Comparison of ENCODE assay signal across 20 cellular contexts in the genomic region with DNA sequence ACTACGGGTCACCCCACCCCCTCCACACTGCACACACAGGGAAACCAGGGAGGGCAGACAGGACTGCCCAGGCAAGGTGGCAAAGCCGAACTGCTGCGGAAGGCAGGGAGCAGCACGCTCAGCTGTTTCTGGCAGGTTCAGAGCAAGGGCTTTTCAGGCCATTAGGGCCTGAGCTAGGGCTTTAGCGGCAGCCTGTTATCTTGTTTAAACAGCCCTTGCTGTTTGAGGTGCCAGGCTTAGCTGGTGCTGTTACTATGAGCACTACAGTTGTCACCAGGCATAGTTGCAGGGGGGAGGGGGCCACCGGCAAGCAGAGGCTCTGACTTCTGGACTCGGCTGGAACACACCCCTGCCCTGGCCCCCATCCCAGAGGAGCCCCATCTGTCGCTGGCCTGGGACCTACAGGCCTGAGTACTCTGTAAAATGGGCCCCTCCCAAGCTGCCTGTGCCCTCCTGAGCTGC. TPM values are rescaled to one million over a fixed set of nuclear protein-coding genes. Genes with fewer than 3 reads are reported as not detected.
DNase-seq lines count a peak whose midpoint lies in the region; ATAC-seq and TF ChIP-seq lines count a peak whose summit lies in the region.
"Had no signal": no experiment of that assay in that cellular context is flagged by ENCODE, and none has a peak within 500 bp of the region (broad histone marks: within the 10 kb centered on the region; RNA-seq: fewer than 3 reads in every experiment).

No MANE protein-coding gene starts in this region.

- H3K14ac ChIP-seq in neuronal stem cell (ENCODE audit: low read length): no peak overlapping the region

- H3K9me3 ChIP-seq in body of pancreas: no peaks in the 10 kb centered on the region
- H3K9me3 ChIP-seq in neuronal stem cell (replicated peaks in 1 of 2; ENCODE audit: control insufficient read depth in 2 of 2, insufficient read depth in 1 of 2, low read depth in 1 of 2, low read length in 2 of 2): no peaks in the 10 kb centered on the region
- H3K9me3 ChIP-seq in ascending aorta: no peaks in the 10 kb centered on the region
- H3K9me3 ChIP-seq: BE2C, ovary, tibial artery had no signal

- H2BK120ac ChIP-seq in neuronal stem cell (ENCODE audit: low read depth, low read length): no peak overlapping the region

- no peaks in the 10 kb centered on the region for H3K79me1 ChIP-seq in neuronal stem cell (ENCODE audit: low read depth, low read length)

- H4K8ac ChIP-seq in neuronal stem cell (ENCODE audit: low read depth, low read length): no peak overlapping the region

- peak; percentile 40 for ATAC-seq in body of pancreas
- no peak for ATAC-seq in HG03039 (IDR thresholded peaks at IDR 0.05; ENCODE audit: unreplicated experiment)
- ATAC-seq: PC-3 had no signal

- no peaks in the 10 kb centered on the region for H3K27me3 ChIP-seq in body of pancreas
- no peaks in the 10 kb centered on the region for H3K27me3 ChIP-seq in neuronal stem cell (ENCODE audit: control insufficient read depth in 3 of 3, insufficient read depth in 3 of 3, low read depth in 1 of 3, low read length in 3 of 3)
- H3K27me3 ChIP-seq in ascending aorta: no peaks in the 10 kb centered on the region
- H3K27me3 ChIP-seq: BE2C, ovary, tibial artery had no signal

- H4K91ac ChIP-seq in neuronal stem cell (ENCODE audit: low read depth, low read length, poor library complexity): no peak overlapping the region

- H3K4ac ChIP-seq in neuronal stem cell (ENCODE audit: low read length): no peak overlapping the region

- peak overlapping the region; percentile 51 for H3K9ac ChIP-seq in neuronal stem cell (ENCODE audit: low read depth, low read length, poor library complexity)

- H3K4me3 ChIP-seq in body of pancreas (no peak overlapping the region), neuronal stem cell (ENCODE audit: low read length in 2 of 2) (no peak overlapping the region), ascending aorta (no peak overlapping the region)
- H3K4me3 ChIP-seq: ovary, smooth muscle cell, tibial artery had no signal

- no peak for TF ChIP-seq CTCF in body of pancreas (IDR thresholded peaks at IDR 0.05)
- TF ChIP-seq CTCF in ascending aorta (IDR thresholded peaks at IDR 0.05): no peak

- DNase-seq in DMS153 (lab: John Stamatoyannopoulos, UW): peak; percentile 10
- peak; percentile 48 for DNase-seq in NCI-H1694 (lab: John Stamatoyannopoulos, UW)
- DNase-seq in body of pancreas: peak in 3 of 4 donors; percentile 32 to 54 (median 47)
- no peak for DNase-seq in neuronal stem cell (ENCODE audit: low spot score)
- DNase-seq in inferior parietal cortex (ENCODE audit: extremely low spot score): no peak
- no peak for DNase-seq in ascending aorta (ENCODE audit: low spot score in 2 of 2)
- DNase-seq: activated CD4-positive, alpha-beta memory T cell treated with anti-CD3 and anti-CD28 coated beads for 36 hours; activated T-cell treated with anti-CD3 and anti-CD28 coated beads, Interleukin-2, amount 50 U/mL, for 24 hours; BE2C; DMS79; HFFc6; hippocampal formation; left colon; NCI-H1048; ovary; PC-3; tibial artery had no signal

- no peak overlapping the region for H2AK5ac ChIP-seq in neuronal stem cell (ENCODE audit: low read depth, low read length)

- peak overlapping the region; percentile 23 for H2BK12ac ChIP-seq in neuronal stem cell (ENCODE audit: low read length)

- no peak overlapping the region for H3K27ac ChIP-seq in body of pancreas
- H3K27ac ChIP-seq in neuronal stem cell (replicated peaks; ENCODE audit: low read length): no peak overlapping the region
- H3K27ac ChIP-seq in ascending aorta: no peak overlapping the region
- H3K27ac ChIP-seq: ovary, tibial artery had no signal

- no peak overlapping the region for H2BK15ac ChIP-seq in neuronal stem cell (ENCODE audit: low read length)

- no peak for TF ChIP-seq POLR2A in body of pancreas (IDR thresholded peaks at IDR 0.05)

- H3K4me1 ChIP-seq in body of pancreas (no peaks in the 10 kb centered on the region), neuronal stem cell (ENCODE audit: control insufficient read depth in 2 of 2, insufficient read depth in 1 of 2, low read depth in 1 of 2, low read length in 2 of 2) (peaks cover 4 to 10% of the 10 kb centered on the region in 2 donors), ascending aorta (no peaks in the 10 kb centered on the region)
- H3K4me1 ChIP-seq: tibial artery had no signal

- H3K23ac ChIP-seq in neuronal stem cell (ENCODE audit: low read depth, low read length, poor library complexity): peak overlapping the region; percentile 86

- H2BK5ac ChIP-seq in neuronal stem cell (ENCODE audit: low read length): no peak overlapping the region

- intact Hi-C loops in body of pancreas (cut with DNase I) (no loop called here), ascending aorta (cut with DNase I) (no loop called here)

- H3K36me3 ChIP-seq in body of pancreas (replicated peaks in 1 of 2; ENCODE audit: insufficient read depth in 1 of 2, low read depth in 2 of 2) (no peaks in the 10 kb centered on the region), neuronal stem cell (replicated peaks in 1 of 2; ENCODE audit: control insufficient read depth in 2 of 2, insufficient read depth in 2 of 2, low read length in 2 of 2) (peaks cover under 1 to 8% of the 10 kb centered on the region in 2 donors), ascending aorta (no peaks in the 10 kb centered on the region)
- H3K36me3 ChIP-seq: BE2C, ovary, tibial artery had no signal

- 65% methylated on average over 8 of the region's 8 CpGs; no CpG with 5 or more reads in 1 of the 2 donors for WGBS in body of pancreas, 2 donors
- no CpG with 5 or more reads among the region's 8 CpGs for WGBS in neuronal stem cell (ENCODE audit: extremely low coverage in 2 of 2, insufficient read length in 2 of 2, insufficient replicate concordance in 1 of 2), 2 donors

- no peak overlapping the region for H2AFZ ChIP-seq in neuronal stem cell (ENCODE audit: low read length)

- H3K18ac ChIP-seq in neuronal stem cell (ENCODE audit: low read length): peak overlapping the region; percentile 56

- no peak overlapping the region for H3K4me2 ChIP-seq in neuronal stem cell (ENCODE audit: insufficient read depth, low read length, poor library complexity, severe bottlenecking)
- H3K4me2 ChIP-seq: smooth muscle cell had no signal

RNA-seq across cellular contexts. Expression of gene RSPH14, which starts 34.9 kb away (rescaled TPM):
- total RNA-seq in body of pancreas (under 1 TPM; 0.26 to 0.33 TPM), ascending aorta (not detected)
- polyA plus RNA-seq in neuronal stem cell (2013, experiment 1 of 2): 2.0 TPM
- polyA plus RNA-seq in neuronal stem cell (2013, experiment 2 of 2): 2.2 TPM
- total RNA-seq: HFFc6, smooth muscle cell had no signal
- polyA plus RNA-seq: fibroblast of lung had no signal

RNA-seq across cellular contexts. Expression of gene GNAZ, which starts 36.6 kb away (rescaled TPM):
- total RNA-seq in body of pancreas (1 to 10 TPM in 1 of 2 donors, under 1 TPM in 1; 0.33 to 2.3 TPM), ascending aorta (13.7 TPM)
- 36.9 TPM for polyA plus RNA-seq in neuronal stem cell (2013, experiment 1 of 2)
- polyA plus RNA-seq in neuronal stem cell (2013, experiment 2 of 2): 37.0 TPM

RNA-seq across cellular contexts. Expression of gene RAB36, which starts 38.3 kb away (rescaled TPM):
- total RNA-seq in body of pancreas: 1 to 10 TPM; 1.3 to 3.1 TPM
- polyA plus RNA-seq in neuronal stem cell (2013, experiment 1 of 2): 4.5 TPM
- 4.5 TPM for polyA plus RNA-seq in neuronal stem cell (2013, experiment 2 of 2)
- 1.8 TPM for total RNA-seq in ascending aorta

Comparison
In these comparisons a context has a peak if more than half of its experiments do, and no peak if none do; other contexts are left out.
1. DNase-seq: peak in DMS153 (single experiment), NCI-H1694 (single experiment) and body of pancreas (3 of 4); none in neuronal stem cell (single experiment), inferior parietal cortex (single experiment) and ascending aorta (0 of 2).